Comparison of ENCODE assay signal across 21 cellular contexts in genomic region chr2:66957198-66957597, GRCh38.
"Had no signal": no experiment of that assay in that cellular context is flagged by ENCODE, and none has a peak within 500 bp of the region (broad histone marks: within the 10 kb centered on the region; RNA-seq: fewer than 3 reads in every experiment).

No MANE protein-coding gene starts in this region.

- H3K4me3 ChIP-seq: neural progenitor cell, pancreas, upper lobe of left lung had no signal

- H3K27me3 ChIP-seq: foreskin keratinocyte, neural progenitor cell, pancreas, upper lobe of left lung had no signal

- H3K36me3 ChIP-seq: neural progenitor cell, pancreas, upper lobe of left lung had no signal

- DNase-seq: activated B cell treated with CpG ODN at 0.5 μM for 24 hours; activated CD4-positive, alpha-beta memory T cell treated with anti-CD3 and anti-CD28 coated beads for 36 hours; activated CD4-positive, alpha-beta T cell treated with anti-CD3 and anti-CD28 coated beads for 4 hours; activated naive CD4-positive, alpha-beta T cell treated with Interleukin-2 at 50 U/mL for 16 hours; activated naive CD8-positive, alpha-beta T cell treated with anti-CD3 and anti-CD28 coated beads, Interleukin-2, amount 10 ng/mL, durations not matched to agents 7 days and 5 days; cortex of kidney; erythroblast; glutamatergic neuron; hypothalamus; kidney glomerular epithelial cell; left ventricle myocardium superior; naive thymus-derived CD4-positive, alpha-beta T cell; pancreas; SK-N-SH; stimulated activated CD4-positive, alpha-beta T cell treated with anti-CD3 and anti-CD28 coated beads, Interleukin-12 subunit alpha, Interleukin-12 subunit beta, amount 100 ng/mL, for 4 hours; stimulated activated CD4-positive, alpha-beta T cell treated with anti-CD3 and anti-CD28 coated beads, Interleukin-1b, Interleukin-23, amount 100 ng/mL, for 48 hours; stimulated activated naive CD4-positive, alpha-beta T cell treated with Interleukin-2 at 50 U/mL for 16 hours; upper lobe of left lung had no signal

- H3K27ac ChIP-seq: foreskin keratinocyte, neural progenitor cell, pancreas, upper lobe of left lung had no signal

- H3K9me3 ChIP-seq: pancreas, SK-N-SH, upper lobe of left lung had no signal

- H3K4me1 ChIP-seq: foreskin keratinocyte, upper lobe of left lung had no signal

- ATAC-seq: activated T-helper 17 cell treated with anti-CD3 and anti-CD28 coated beads, Interleukin-2, amount 50 U/mL, for 72 hours; foreskin keratinocyte; left ventricle myocardium superior; naive thymus-derived CD4-positive, alpha-beta T cell had no signal
